In the genomic region with DNA sequence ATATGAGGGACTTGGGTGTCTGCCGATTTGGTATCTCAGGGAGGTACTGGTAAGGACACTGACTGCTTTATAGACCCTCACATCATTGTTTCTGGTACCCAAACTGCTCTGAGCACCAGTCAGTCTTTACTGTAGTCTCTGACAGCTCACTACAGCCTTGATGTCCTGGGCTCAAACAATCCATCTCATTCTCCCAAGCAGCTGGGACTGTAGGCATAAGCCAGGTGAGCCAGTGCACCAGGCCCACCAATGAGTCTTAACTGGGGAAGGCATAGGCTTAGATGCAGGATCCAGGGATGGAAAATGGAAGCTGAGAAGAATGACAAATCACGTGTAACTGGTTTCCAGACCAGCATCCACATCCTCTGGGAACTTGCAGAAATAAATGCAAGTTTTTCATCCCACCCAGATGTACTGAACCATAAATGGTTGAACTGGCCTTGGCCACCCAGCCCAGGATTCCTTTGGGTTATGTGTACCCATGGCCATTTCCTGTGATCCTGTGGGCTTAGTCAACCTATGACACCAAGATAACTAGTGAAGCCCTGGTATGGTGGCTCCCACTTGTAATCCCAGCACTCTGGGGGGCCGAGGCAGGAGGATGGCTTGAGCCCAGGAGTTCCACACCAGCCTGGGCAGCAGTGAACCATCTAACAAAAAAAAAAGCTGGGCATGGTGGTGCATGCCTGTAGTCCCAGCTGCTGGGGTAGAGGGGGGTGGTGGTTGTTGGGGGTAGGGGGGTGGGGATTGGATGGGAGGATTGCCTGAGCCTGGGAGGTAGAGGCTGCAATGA, we compare ENCODE assay signal across 1 cellular context.
TF ChIP-seq lines count a peak whose summit lies in the region.

No MANE protein-coding gene starts in this region.

TF ChIP-seq in HepG2, 621 proteins besides CTCF, POLR2A, EP300 and RAD21 (continued from another document and continues in another):
- TF ChIP-seq, protein P1, sequence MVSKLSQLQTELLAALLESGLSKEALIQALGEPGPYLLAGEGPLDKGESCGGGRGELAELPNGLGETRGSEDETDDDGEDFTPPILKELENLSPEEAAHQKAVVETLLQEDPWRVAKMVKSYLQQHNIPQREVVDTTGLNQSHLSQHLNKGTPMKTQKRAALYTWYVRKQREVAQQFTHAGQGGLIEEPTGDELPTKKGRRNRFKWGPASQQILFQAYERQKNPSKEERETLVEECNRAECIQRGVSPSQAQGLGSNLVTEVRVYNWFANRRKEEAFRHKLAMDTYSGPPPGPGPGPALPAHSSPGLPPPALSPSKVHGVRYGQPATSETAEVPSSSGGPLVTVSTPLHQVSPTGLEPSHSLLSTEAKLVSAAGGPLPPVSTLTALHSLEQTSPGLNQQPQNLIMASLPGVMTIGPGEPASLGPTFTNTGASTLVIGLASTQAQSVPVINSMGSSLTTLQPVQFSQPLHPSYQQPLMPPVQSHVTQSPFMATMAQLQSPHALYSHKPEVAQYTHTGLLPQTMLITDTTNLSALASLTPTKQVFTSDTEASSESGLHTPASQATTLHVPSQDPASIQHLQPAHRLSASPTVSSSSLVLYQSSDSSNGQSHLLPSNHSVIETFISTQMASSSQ (IDR thresholded peaks at IDR 0.05; ENCODE audit: low read depth), result no peak
- TF ChIP-seq, protein P1 (CRISPR knock-in tag; IDR thresholded peaks at IDR 0.05; ENCODE audit: borderline replicate concordance), result no peak; the same call in 1 of the 2 replicates
- TF ChIP-seq, protein P2, sequence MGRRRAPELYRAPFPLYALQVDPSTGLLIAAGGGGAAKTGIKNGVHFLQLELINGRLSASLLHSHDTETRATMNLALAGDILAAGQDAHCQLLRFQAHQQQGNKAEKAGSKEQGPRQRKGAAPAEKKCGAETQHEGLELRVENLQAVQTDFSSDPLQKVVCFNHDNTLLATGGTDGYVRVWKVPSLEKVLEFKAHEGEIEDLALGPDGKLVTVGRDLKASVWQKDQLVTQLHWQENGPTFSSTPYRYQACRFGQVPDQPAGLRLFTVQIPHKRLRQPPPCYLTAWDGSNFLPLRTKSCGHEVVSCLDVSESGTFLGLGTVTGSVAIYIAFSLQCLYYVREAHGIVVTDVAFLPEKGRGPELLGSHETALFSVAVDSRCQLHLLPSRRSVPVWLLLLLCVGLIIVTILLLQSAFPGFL (CRISPR knock-in tag; IDR thresholded peaks at IDR 0.05), result no peak
- peak; percentile 100 for TF ChIP-seq RBM22 (optimal IDR thresholded peaks at IDR 0.05; ENCODE audit: low read length)
- TF ChIP-seq ZNF788 (CRISPR knock-in tag; IDR thresholded peaks at IDR 0.05; ENCODE audit: borderline replicate concordance), result 0 out of 2 replicates have a peak, but pooled peaks have one; percentile 37
- no peak for TF ChIP-seq FOXP1 (IDR thresholded peaks at IDR 0.05)
- TF ChIP-seq FOXP1 (CRISPR knock-in tag; IDR thresholded peaks at IDR 0.05), result no peak
- 0 out of 2 replicates have a peak, but pooled peaks have one; percentile 15 for TF ChIP-seq HOXA9 (CRISPR knock-in tag; IDR thresholded peaks at IDR 0.05; ENCODE audit: borderline replicate concordance)
- TF ChIP-seq GTF2F1 (IDR thresholded peaks at IDR 0.05; ENCODE audit: low read length), result no peak
- no peak for TF ChIP-seq PHF5A (CRISPR knock-in tag; IDR thresholded peaks at IDR 0.05; ENCODE audit: low read depth, unreplicated experiment)
- TF ChIP-seq ZNF557 (CRISPR knock-in tag; IDR thresholded peaks at IDR 0.05), result no peak
- TF ChIP-seq, protein P3, sequence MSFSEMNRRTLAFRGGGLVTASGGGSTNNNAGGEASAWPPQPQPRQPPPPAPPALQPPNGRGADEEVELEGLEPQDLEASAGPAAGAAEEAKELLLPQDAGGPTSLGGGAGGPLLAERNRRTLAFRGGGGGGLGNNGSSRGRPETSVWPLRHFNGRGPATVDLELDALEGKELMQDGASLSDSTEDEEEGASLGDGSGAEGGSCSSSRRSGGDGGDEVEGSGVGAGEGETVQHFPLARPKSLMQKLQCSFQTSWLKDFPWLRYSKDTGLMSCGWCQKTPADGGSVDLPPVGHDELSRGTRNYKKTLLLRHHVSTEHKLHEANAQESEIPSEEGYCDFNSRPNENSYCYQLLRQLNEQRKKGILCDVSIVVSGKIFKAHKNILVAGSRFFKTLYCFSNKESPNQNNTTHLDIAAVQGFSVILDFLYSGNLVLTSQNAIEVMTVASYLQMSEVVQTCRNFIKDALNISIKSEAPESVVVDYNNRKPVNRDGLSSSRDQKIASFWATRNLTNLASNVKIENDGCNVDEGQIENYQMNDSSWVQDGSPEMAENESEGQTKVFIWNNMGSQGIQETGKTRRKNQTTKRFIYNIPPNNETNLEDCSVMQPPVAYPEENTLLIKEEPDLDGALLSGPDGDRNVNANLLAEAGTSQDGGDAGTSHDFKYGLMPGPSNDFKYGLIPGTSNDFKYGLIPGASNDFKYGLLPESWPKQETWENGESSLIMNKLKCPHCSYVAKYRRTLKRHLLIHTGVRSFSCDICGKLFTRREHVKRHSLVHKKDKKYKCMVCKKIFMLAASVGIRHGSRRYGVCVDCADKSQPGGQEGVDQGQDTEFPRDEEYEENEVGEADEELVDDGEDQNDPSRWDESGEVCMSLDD (CRISPR knock-in tag; IDR thresholded peaks at IDR 0.05; ENCODE audit: borderline replicate concordance), result no peak
- TF ChIP-seq TBX2 (CRISPR knock-in tag; IDR thresholded peaks at IDR 0.05; ENCODE audit: borderline replicate concordance), result 0 out of 2 replicates have a peak, but pooled peaks have one; percentile 42
- no peak; the same call in 1 of the 2 replicates for TF ChIP-seq NFYC (CRISPR knock-in tag; IDR thresholded peaks at IDR 0.05)
- TF ChIP-seq, protein P4, sequence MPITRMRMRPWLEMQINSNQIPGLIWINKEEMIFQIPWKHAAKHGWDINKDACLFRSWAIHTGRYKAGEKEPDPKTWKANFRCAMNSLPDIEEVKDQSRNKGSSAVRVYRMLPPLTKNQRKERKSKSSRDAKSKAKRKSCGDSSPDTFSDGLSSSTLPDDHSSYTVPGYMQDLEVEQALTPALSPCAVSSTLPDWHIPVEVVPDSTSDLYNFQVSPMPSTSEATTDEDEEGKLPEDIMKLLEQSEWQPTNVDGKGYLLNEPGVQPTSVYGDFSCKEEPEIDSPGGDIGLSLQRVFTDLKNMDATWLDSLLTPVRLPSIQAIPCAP (CRISPR knock-in tag; IDR thresholded peaks at IDR 0.05; ENCODE audit: low read depth), result no peak
- TF ChIP-seq ZC3H4 (CRISPR knock-in tag; IDR thresholded peaks at IDR 0.05; ENCODE audit: borderline replicate concordance), result peak; percentile 59; the same call in 1 of the 2 replicates
- no peak for TF ChIP-seq ONECUT2 (CRISPR knock-in tag; IDR thresholded peaks at IDR 0.05)
- TF ChIP-seq, protein P5, sequence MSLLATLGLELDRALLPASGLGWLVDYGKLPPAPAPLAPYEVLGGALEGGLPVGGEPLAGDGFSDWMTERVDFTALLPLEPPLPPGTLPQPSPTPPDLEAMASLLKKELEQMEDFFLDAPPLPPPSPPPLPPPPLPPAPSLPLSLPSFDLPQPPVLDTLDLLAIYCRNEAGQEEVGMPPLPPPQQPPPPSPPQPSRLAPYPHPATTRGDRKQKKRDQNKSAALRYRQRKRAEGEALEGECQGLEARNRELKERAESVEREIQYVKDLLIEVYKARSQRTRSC (CRISPR knock-in tag; IDR thresholded peaks at IDR 0.05; ENCODE audit: low read depth), result no peak
- no peak for TF ChIP-seq ZBTB8A (CRISPR knock-in tag; IDR thresholded peaks at IDR 0.05; ENCODE audit: borderline replicate concordance, low read depth)
- peak; percentile 27; the same call in 1 of the 2 replicates for TF ChIP-seq ARHGAP35 (CRISPR knock-in tag; IDR thresholded peaks at IDR 0.05; ENCODE audit: borderline replicate concordance)
- TF ChIP-seq, protein P6, sequence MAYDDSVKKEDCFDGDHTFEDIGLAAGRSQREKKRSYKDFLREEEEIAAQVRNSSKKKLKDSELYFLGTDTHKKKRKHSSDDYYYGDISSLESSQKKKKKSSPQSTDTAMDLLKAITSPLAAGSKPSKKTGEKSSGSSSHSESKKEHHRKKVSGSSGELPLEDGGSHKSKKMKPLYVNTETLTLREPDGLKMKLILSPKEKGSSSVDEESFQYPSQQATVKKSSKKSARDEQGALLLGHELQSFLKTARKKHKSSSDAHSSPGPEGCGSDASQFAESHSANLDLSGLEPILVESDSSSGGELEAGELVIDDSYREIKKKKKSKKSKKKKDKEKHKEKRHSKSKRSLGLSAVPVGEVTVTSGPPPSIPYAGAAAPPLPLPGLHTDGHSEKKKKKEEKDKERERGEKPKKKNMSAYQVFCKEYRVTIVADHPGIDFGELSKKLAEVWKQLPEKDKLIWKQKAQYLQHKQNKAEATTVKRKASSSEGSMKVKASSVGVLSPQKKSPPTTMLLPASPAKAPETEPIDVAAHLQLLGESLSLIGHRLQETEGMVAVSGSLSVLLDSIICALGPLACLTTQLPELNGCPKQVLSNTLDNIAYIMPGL (CRISPR knock-in tag; IDR thresholded peaks at IDR 0.05; ENCODE audit: borderline replicate concordance in 1 of 2, low read depth in 1 of 2), result no peak
- TF ChIP-seq XRCC5 (optimal IDR thresholded peaks at IDR 0.05; ENCODE audit: low read length), result no peak
- TF ChIP-seq RCOR2 (CRISPR knock-in tag; IDR thresholded peaks at IDR 0.05), result no peak
- TF ChIP-seq, protein P7, sequence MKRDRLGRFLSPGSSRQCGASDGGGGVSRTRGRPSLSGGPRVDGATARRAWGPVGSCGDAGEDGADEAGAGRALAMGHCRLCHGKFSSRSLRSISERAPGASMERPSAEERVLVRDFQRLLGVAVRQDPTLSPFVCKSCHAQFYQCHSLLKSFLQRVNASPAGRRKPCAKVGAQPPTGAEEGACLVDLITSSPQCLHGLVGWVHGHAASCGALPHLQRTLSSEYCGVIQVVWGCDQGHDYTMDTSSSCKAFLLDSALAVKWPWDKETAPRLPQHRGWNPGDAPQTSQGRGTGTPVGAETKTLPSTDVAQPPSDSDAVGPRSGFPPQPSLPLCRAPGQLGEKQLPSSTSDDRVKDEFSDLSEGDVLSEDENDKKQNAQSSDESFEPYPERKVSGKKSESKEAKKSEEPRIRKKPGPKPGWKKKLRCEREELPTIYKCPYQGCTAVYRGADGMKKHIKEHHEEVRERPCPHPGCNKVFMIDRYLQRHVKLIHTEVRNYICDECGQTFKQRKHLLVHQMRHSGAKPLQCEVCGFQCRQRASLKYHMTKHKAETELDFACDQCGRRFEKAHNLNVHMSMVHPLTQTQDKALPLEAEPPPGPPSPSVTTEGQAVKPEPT (CRISPR knock-in tag; IDR thresholded peaks at IDR 0.05; ENCODE audit: low read depth), result no peak
- TF ChIP-seq AHR (CRISPR knock-in tag; IDR thresholded peaks at IDR 0.05), result no peak
- TF ChIP-seq, protein P8, sequence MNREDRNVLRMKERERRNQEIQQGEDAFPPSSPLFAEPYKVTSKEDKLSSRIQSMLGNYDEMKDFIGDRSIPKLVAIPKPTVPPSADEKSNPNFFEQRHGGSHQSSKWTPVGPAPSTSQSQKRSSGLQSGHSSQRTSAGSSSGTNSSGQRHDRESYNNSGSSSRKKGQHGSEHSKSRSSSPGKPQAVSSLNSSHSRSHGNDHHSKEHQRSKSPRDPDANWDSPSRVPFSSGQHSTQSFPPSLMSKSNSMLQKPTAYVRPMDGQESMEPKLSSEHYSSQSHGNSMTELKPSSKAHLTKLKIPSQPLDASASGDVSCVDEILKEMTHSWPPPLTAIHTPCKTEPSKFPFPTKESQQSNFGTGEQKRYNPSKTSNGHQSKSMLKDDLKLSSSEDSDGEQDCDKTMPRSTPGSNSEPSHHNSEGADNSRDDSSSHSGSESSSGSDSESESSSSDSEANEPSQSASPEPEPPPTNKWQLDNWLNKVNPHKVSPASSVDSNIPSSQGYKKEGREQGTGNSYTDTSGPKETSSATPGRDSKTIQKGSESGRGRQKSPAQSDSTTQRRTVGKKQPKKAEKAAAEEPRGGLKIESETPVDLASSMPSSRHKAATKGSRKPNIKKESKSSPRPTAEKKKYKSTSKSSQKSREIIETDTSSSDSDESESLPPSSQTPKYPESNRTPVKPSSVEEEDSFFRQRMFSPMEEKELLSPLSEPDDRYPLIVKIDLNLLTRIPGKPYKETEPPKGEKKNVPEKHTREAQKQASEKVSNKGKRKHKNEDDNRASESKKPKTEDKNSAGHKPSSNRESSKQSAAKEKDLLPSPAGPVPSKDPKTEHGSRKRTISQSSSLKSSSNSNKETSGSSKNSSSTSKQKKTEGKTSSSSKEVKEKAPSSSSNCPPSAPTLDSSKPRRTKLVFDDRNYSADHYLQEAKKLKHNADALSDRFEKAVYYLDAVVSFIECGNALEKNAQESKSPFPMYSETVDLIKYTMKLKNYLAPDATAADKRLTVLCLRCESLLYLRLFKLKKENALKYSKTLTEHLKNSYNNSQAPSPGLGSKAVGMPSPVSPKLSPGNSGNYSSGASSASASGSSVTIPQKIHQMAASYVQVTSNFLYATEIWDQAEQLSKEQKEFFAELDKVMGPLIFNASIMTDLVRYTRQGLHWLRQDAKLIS (CRISPR knock-in tag; IDR thresholded peaks at IDR 0.05), result no peak
- no peak for TF ChIP-seq RBAK (CRISPR knock-in tag; IDR thresholded peaks at IDR 0.05)
- no peak for TF ChIP-seq CCDC6 (CRISPR knock-in tag; IDR thresholded peaks at IDR 0.05)
- no peak for TF ChIP-seq KLF9 (CRISPR knock-in tag; IDR thresholded peaks at IDR 0.05; ENCODE audit: low read depth)
- TF ChIP-seq, protein P9, sequence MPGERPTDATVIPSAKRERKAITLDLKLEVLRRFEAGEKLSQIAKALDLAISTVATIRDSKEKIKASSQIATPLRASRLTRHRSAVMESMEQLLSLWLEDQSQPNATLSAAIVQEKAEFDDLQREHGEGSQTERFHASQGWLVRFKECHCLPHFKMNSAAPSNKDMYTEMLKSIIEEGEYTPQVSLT (CRISPR knock-in tag; IDR thresholded peaks at IDR 0.05; ENCODE audit: borderline replicate concordance, low read depth), result no peak
- TF ChIP-seq, protein P10, sequence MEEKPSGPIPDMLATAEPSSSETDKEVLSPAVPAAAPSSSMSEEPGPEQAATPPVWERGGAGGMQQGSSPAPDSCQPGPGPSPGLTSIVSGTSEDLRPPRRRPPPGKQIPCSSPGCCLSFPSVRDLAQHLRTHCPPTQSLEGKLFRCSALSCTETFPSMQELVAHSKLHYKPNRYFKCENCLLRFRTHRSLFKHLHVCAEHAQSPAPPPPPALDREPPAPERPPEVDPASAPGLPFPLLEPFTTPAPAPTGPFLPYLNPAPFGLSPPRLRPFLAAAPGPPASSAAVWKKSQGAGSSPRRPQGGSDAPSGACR (CRISPR knock-in tag; IDR thresholded peaks at IDR 0.05), result no peak
- no peak for TF ChIP-seq EHMT2 (IDR thresholded peaks at IDR 0.05; ENCODE audit: borderline replicate concordance, low read depth, low read length)
- no peak for TF ChIP-seq ZNF816 (CRISPR knock-in tag; IDR thresholded peaks at IDR 0.05; ENCODE audit: borderline replicate concordance)
- no peak; the same call in 1 of the 2 replicates for TF ChIP-seq ERF (CRISPR knock-in tag; IDR thresholded peaks at IDR 0.05)
- TF ChIP-seq SALL2 (CRISPR knock-in tag; IDR thresholded peaks at IDR 0.05), result no peak
- no peak for TF ChIP-seq MYC (CRISPR knock-in tag; IDR thresholded peaks at IDR 0.05; ENCODE audit: borderline replicate concordance)
- TF ChIP-seq, protein P11, sequence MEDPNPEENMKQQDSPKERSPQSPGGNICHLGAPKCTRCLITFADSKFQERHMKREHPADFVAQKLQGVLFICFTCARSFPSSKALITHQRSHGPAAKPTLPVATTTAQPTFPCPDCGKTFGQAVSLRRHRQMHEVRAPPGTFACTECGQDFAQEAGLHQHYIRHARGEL (CRISPR knock-in tag; IDR thresholded peaks at IDR 0.05), result no peak
- no peak for TF ChIP-seq ZNF629 (CRISPR knock-in tag; conservative IDR thresholded peaks at IDR 0.05)
